In genomic region chr16:84973226-84973625, GRCh38 we compare ENCODE assay signal across 20 cellular contexts. TPM values are rescaled to one million over a fixed set of nuclear protein-coding genes. Genes with fewer than 3 reads are reported as not detected.
DNase-seq lines count a peak whose midpoint lies in the region; ATAC-seq and TF ChIP-seq lines count a peak whose summit lies in the region.
"Had no signal": no experiment of that assay in that cellular context is flagged by ENCODE, and none has a peak within 500 bp of the region (broad histone marks: within the 10 kb centered on the region; RNA-seq: fewer than 3 reads in every experiment).

No MANE protein-coding gene starts in this region.

- 57 to 84% (median 72%) methylated on average over 15 of the region's 15 CpGs for WGBS in psoas muscle, 3 donors

- intact Hi-C loops in natural killer cell (cut with micrococcal nuclease) (no loop called here), psoas muscle (cut with DNase I) (loop anchor here (5.0 kb wide), 2 partner anchors 46 to 221 kb away; no protein-coding TSS in a partner anchor)

- peaks cover 6% of the 10 kb centered on the region for H3K36me3 Mint-ChIP-seq in natural killer cell treated with Interleukin-12 subunit alpha and Interleukin-12 subunit beta and Interleukin-15 and Interleukin-18, amount 100 ng/mL, for 72 hours
- peaks cover 14% of the 10 kb centered on the region for H3K36me3 Mint-ChIP-seq in natural killer cell

- no peaks in the 10 kb centered on the region for H3K9me3 ChIP-seq in psoas muscle
- H3K9me3 ChIP-seq: Caco-2, testis had no signal

- peaks cover 0 to 3% of the 10 kb centered on the region in 2 donors for H3K4me1 Mint-ChIP-seq in natural killer cell treated with Interleukin-12 subunit alpha and Interleukin-12 subunit beta and Interleukin-15 and Interleukin-18, amount 100 ng/mL, for 72 hours (ENCODE audit: low read depth in 2 of 2)
- peaks cover 0 to 4% of the 10 kb centered on the region in 2 donors for H3K4me1 Mint-ChIP-seq in natural killer cell

- no peak for ATAC-seq in natural killer cell treated with Interleukin-12 subunit alpha and Interleukin-12 subunit beta and Interleukin-15 and Interleukin-18, amount 100 ng/mL, for 72 hours
- ATAC-seq in natural killer cell (no peak), psoas muscle (peak in 3 of 4 donors; percentile 12 to 17 (median 14)), HG03196 (IDR thresholded peaks at IDR 0.05; ENCODE audit: unreplicated experiment) (no peak), GM21423 (IDR thresholded peaks at IDR 0.05; ENCODE audit: unreplicated experiment) (no peak)

- H3K4me3 ChIP-seq in coronary artery (no peak overlapping the region), psoas muscle (no peak overlapping the region)
- H3K4me3 ChIP-seq: testis had no signal

- H3K27me3 ChIP-seq in psoas muscle (ENCODE audit: insufficient read depth in 3 of 3, low read length in 2 of 3) = no peaks in the 10 kb centered on the region
- H3K27me3 ChIP-seq: testis had no signal

- H3K27ac ChIP-seq in coronary artery (peak overlapping the region; percentile 52 to 67), psoas muscle (peak overlapping the region; percentile 84)
- H3K27ac ChIP-seq: parathyroid adenoma, VCaP had no signal

- H3K4me1 ChIP-seq in psoas muscle = peaks cover 22% of the 10 kb centered on the region
- H3K4me1 ChIP-seq: Caco-2, parathyroid adenoma had no signal

- no peaks in the 10 kb centered on the region for H3K27me3 Mint-ChIP-seq in natural killer cell treated with Interleukin-12 subunit alpha and Interleukin-12 subunit beta and Interleukin-15 and Interleukin-18, amount 100 ng/mL, for 72 hours
- H3K27me3 Mint-ChIP-seq in natural killer cell (ENCODE audit: low read depth in 2 of 2) = no peaks in the 10 kb centered on the region

- H3K9me3 Mint-ChIP-seq in natural killer cell treated with Interleukin-12 subunit alpha and Interleukin-12 subunit beta and Interleukin-15 and Interleukin-18, amount 100 ng/mL, for 72 hours = no peaks in the 10 kb centered on the region
- no peaks in the 10 kb centered on the region for H3K9me3 Mint-ChIP-seq in natural killer cell
- H3K9me3 Mint-ChIP-seq: T-helper 1 cell treated with Interleukin-12 subunit alpha and Interleukin-12 subunit beta and Interleukin-4 antibody, amounts not matched to agents 30 μg/mL and 1 μg/mL, for 36 hours had no signal

- DNase-seq in natural killer cell treated with Interleukin-12 subunit alpha and Interleukin-12 subunit beta and Interleukin-15 and Interleukin-18, amount 100 ng/mL, for 72 hours (ENCODE audit: low spot score) = peak; percentile 59
- no peak for DNase-seq in natural killer cell
- no peak for DNase-seq in coronary artery (ENCODE audit: low spot score)
- DNase-seq in psoas muscle = no peak
- DNase-seq in GM20000 (ENCODE audit: low spot score) = no peak
- DNase-seq in DMS153 (lab: John Stamatoyannopoulos, UW) = no peak
- DNase-seq: activated CD4-positive, alpha-beta T cell treated with anti-CD3 and anti-CD28 coated beads, Interleukin-2, amount 50 U/mL, for 4 hours; activated T-cell treated with anti-CD3 and anti-CD28 coated beads for 4 hours; Caco-2; cortex of kidney; KG1; NCI-H1105; NCI-H69; SHP77 treated with DMSO at 0.1 percent for 48 hours had no signal

- H3K27ac Mint-ChIP-seq in natural killer cell treated with Interleukin-12 subunit alpha and Interleukin-12 subunit beta and Interleukin-15 and Interleukin-18, amount 100 ng/mL, for 72 hours = no peak overlapping the region
- no peak overlapping the region for H3K27ac Mint-ChIP-seq in natural killer cell

- H3K36me3 ChIP-seq in psoas muscle (ENCODE audit: insufficient read depth in 1 of 2, low read depth in 1 of 2) = peaks cover 0 to 47% of the 10 kb centered on the region in 2 donors

- TF ChIP-seq CTCF in natural killer cell (IDR thresholded peaks at IDR 0.05) (no peak), coronary artery (IDR thresholded peaks at IDR 0.05) (no peak), psoas muscle (IDR thresholded peaks at IDR 0.05) (no peak), GM20000 (IDR thresholded peaks at IDR 0.05; ENCODE audit: extremely low read depth, missing control alignments) (no peak)

- H3K4me3 Mint-ChIP-seq in natural killer cell treated with Interleukin-12 subunit alpha and Interleukin-12 subunit beta and Interleukin-15 and Interleukin-18, amount 100 ng/mL, for 72 hours = no peak overlapping the region
- H3K4me3 Mint-ChIP-seq in natural killer cell = no peak overlapping the region
- H3K4me3 Mint-ChIP-seq: T-helper 1 cell treated with Interleukin-12 subunit alpha and Interleukin-12 subunit beta and Interleukin-4 antibody, amounts not matched to agents 30 μg/mL and 1 μg/mL, for 36 hours had no signal

RNA-seq across cellular contexts. Expression of gene ZDHHC7, which starts 38.1 kb away (rescaled TPM):
- total RNA-seq in natural killer cell treated with Interleukin-12 subunit alpha and Interleukin-12 subunit beta and Interleukin-15 and Interleukin-18, amount 100 ng/mL, for 72 hours = 10 to 100 TPM; 28.5 to 43.9 TPM
- total RNA-seq in natural killer cell (10 to 100 TPM; 37.9 to 64.9 (median 45.2) TPM), psoas muscle (10 to 100 TPM; 33.2 to 52.3 (median 44.8) TPM)
- 10 to 100 TPM; 19.7 to 96.0 (median 26.6) TPM for polyA plus RNA-seq in psoas muscle

RNA-seq across cellular contexts. Expression of gene KIAA0513, which starts 54.4 kb away (rescaled TPM):
- 1 to 10 TPM; 3.3 to 3.6 TPM for total RNA-seq in natural killer cell treated with Interleukin-12 subunit alpha and Interleukin-12 subunit beta and Interleukin-15 and Interleukin-18, amount 100 ng/mL, for 72 hours
- total RNA-seq in natural killer cell = 10 to 100 TPM in 2 of 3 donors, 1 to 10 TPM in 1; 7.9 to 17.7 (median 12.1) TPM
- total RNA-seq in psoas muscle = 10 to 100 TPM in 3 of 4 donors, 1 to 10 TPM in 1; 8.7 to 14.3 (median 13.3) TPM
- polyA plus RNA-seq in psoas muscle = 10 to 100 TPM in 1 of 3 donors, 1 to 10 TPM in 2; 3.6 to 18.2 (median 3.9) TPM

Comparison
In these comparisons a context has a peak if more than half of its experiments do, and no peak if none do; other contexts are left out.
1. ATAC-seq: peak in psoas muscle (3 of 4); none in natural killer cell treated with Interleukin-12 subunit alpha and Interleukin-12 subunit beta and Interleukin-15 and Interleukin-18, amount 100 ng/mL, for 72 hours (0 of 2), natural killer cell (0 of 3), HG03196 (single experiment) and GM21423 (single experiment).